ENCODE assay signal across 1 cellular context in the genomic region with DNA sequence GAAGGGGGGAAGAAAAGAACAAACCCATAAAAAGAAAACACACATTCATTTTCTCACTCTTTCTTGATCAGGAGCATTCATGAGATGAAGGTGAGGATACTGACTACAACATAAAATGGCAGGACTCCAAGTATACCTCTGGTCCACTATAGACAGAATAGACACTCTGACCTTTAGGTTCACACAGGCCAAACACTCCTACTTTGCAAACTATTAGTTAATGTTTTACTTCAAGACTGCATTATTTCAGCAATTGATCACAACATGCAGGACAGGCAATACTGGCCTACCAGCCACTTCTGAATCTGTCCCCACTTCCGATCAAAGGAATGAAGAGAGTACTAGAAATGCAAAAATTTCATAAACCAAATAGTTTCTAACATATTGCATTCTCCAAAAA.
TF ChIP-seq lines count a peak whose summit lies in the region.

No MANE protein-coding gene starts in this region.

TF ChIP-seq in HepG2, 621 proteins besides CTCF, POLR2A, EP300 and RAD21 (continued from another document and continues in another):
- TF ChIP-seq KLF11 (CRISPR knock-in tag; IDR thresholded peaks at IDR 0.05) (no peak), BORCS8-MEF2B (CRISPR knock-in tag; IDR thresholded peaks at IDR 0.05) (no peak), RFX3 (CRISPR knock-in tag; IDR thresholded peaks at IDR 0.05) (no peak), SRSF9 (IDR thresholded peaks at IDR 0.05; ENCODE audit: borderline replicate concordance, insufficient read depth, low read depth, low read length, poor library complexity, severe bottlenecking) (no peak), NFYC (CRISPR knock-in tag; IDR thresholded peaks at IDR 0.05) (no peak), FOXA3 (CRISPR knock-in tag; IDR thresholded peaks at IDR 0.05) (peak; percentile 65), ZNF703 (CRISPR knock-in tag; IDR thresholded peaks at IDR 0.05; ENCODE audit: borderline replicate concordance) (no peak), FOSL1 (CRISPR knock-in tag; IDR thresholded peaks at IDR 0.05; ENCODE audit: borderline replicate concordance) (no peak), ZNF569 (CRISPR knock-in tag; IDR thresholded peaks at IDR 0.05; ENCODE audit: borderline replicate concordance) (no peak), KDM3A (CRISPR knock-in tag; IDR thresholded peaks at IDR 0.05; ENCODE audit: low read depth) (no peak), ZNF605 (CRISPR knock-in tag; IDR thresholded peaks at IDR 0.05) (no peak), ZNF337 (CRISPR knock-in tag; IDR thresholded peaks at IDR 0.05; ENCODE audit: borderline replicate concordance, low read depth) (no peak), ZMYM2 (CRISPR knock-in tag; IDR thresholded peaks at IDR 0.05) (no peak), PCBP2 (optimal IDR thresholded peaks at IDR 0.05; ENCODE audit: low read depth, low read length, poor library complexity, severe bottlenecking) (no peak), ZNF660 (CRISPR knock-in tag; IDR thresholded peaks at IDR 0.05; ENCODE audit: borderline replicate concordance, low read depth) (no peak), NR2F2 (IDR thresholded peaks at IDR 0.05; ENCODE audit: borderline replicate concordance, low read depth) (peak; percentile 84), AGO1 (IDR thresholded peaks at IDR 0.05; ENCODE audit: low read depth, low read length, poor library complexity, severe bottlenecking) (no peak), NFYB (CRISPR knock-in tag; IDR thresholded peaks at IDR 0.05) (no peak), ZNF850 (CRISPR knock-in tag; conservative IDR thresholded peaks at IDR 0.05) (no peak), ZNF235 (CRISPR knock-in tag; IDR thresholded peaks at IDR 0.05; ENCODE audit: borderline replicate concordance) (no peak), ZNF263 (CRISPR knock-in tag; IDR thresholded peaks at IDR 0.05) (no peak), ASH2L (IDR thresholded peaks at IDR 0.05; ENCODE audit: insufficient read length, low read depth, low read length) (peak; percentile 59), KLF9 (CRISPR knock-in tag; IDR thresholded peaks at IDR 0.05; ENCODE audit: low read depth) (no peak), HMG20A (CRISPR knock-in tag; IDR thresholded peaks at IDR 0.05; ENCODE audit: borderline replicate concordance) (0 out of 2 replicates have a peak, but pooled peaks have one; percentile 21), ZSCAN29 (CRISPR knock-in tag; conservative IDR thresholded peaks at IDR 0.05) (0 out of 2 replicates have a peak, but pooled peaks have one; percentile 57), PHF21A (CRISPR knock-in tag; IDR thresholded peaks at IDR 0.05) (0 out of 2 replicates have a peak, but pooled peaks have one; percentile 36), SCMH1 (CRISPR knock-in tag; IDR thresholded peaks at IDR 0.05; ENCODE audit: borderline replicate concordance) (no peak), GABPA (IDR thresholded peaks at IDR 0.05; ENCODE audit: low read depth, low read length) (no peak), GABPA (CRISPR knock-in tag; IDR thresholded peaks at IDR 0.05; ENCODE audit: low read depth) (no peak), CEBPG (CRISPR knock-in tag; IDR thresholded peaks at IDR 0.05) (peak; percentile 49), IKZF1 (IDR thresholded peaks at IDR 0.05) (no peak), ZNF292 (CRISPR knock-in tag; IDR thresholded peaks at IDR 0.05; ENCODE audit: borderline replicate concordance, low read depth) (peak; percentile 39; the same call in 1 of the 2 replicates), SIN3A (IDR thresholded peaks at IDR 0.05; ENCODE audit: borderline replicate concordance, low read depth, low read length) (no peak), HNRNPLL (IDR thresholded peaks at IDR 0.05; ENCODE audit: low read depth, low read length, poor library complexity, severe bottlenecking) (no peak), SIN3B (IDR thresholded peaks at IDR 0.05; ENCODE audit: low read length) (no peak), JUND (CRISPR knock-in tag; IDR thresholded peaks at IDR 0.05) (no peak), HOXA7 (CRISPR knock-in tag; IDR thresholded peaks at IDR 0.05) (no peak), SOX13 (IDR thresholded peaks at IDR 0.05) (no peak), SOX13 (CRISPR knock-in tag; conservative IDR thresholded peaks at IDR 0.05 in 1 of 2, IDR thresholded peaks at IDR 0.05 in 1 of 2) (peak in 1 of 2 experiments; percentile 74; a peak in 2 of 4 replicates), ZNF816 (CRISPR knock-in tag; IDR thresholded peaks at IDR 0.05; ENCODE audit: borderline replicate concordance) (no peak), MAZ (IDR thresholded peaks at IDR 0.05; ENCODE audit: borderline replicate concordance, low read depth, low read length) (no peak), MAZ (CRISPR knock-in tag; IDR thresholded peaks at IDR 0.05; ENCODE audit: low read depth) (no peak), ZSCAN25 (CRISPR knock-in tag; IDR thresholded peaks at IDR 0.05) (no peak), ZZZ3 (CRISPR knock-in tag; IDR thresholded peaks at IDR 0.05; ENCODE audit: borderline replicate concordance) (no peak), IRF2 (CRISPR knock-in tag; IDR thresholded peaks at IDR 0.05) (peak; percentile 30; the same call in 1 of the 2 replicates), TEAD3 (CRISPR knock-in tag; optimal IDR thresholded peaks at IDR 0.05; ENCODE audit: borderline replicate concordance) (peak; percentile 26), ZNF230 (CRISPR knock-in tag; IDR thresholded peaks at IDR 0.05) (no peak), AKAP8 (CRISPR knock-in tag; IDR thresholded peaks at IDR 0.05) (no peak), CCAR2 (optimal IDR thresholded peaks at IDR 0.05; ENCODE audit: low read depth, low read length) (no peak), SIX1 (CRISPR knock-in tag; IDR thresholded peaks at IDR 0.05; ENCODE audit: borderline replicate concordance) (no peak), JUNB (CRISPR knock-in tag; IDR thresholded peaks at IDR 0.05; ENCODE audit: borderline replicate concordance) (no peak)
- TF ChIP-seq, protein P1, sequence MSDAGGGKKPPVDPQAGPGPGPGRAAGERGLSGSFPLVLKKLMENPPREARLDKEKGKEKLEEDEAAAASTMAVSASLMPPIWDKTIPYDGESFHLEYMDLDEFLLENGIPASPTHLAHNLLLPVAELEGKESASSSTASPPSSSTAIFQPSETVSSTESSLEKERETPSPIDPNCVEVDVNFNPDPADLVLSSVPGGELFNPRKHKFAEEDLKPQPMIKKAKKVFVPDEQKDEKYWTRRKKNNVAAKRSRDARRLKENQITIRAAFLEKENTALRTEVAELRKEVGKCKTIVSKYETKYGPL (CRISPR knock-in tag; IDR thresholded peaks at IDR 0.05), result no peak
- TF ChIP-seq, protein P2, sequence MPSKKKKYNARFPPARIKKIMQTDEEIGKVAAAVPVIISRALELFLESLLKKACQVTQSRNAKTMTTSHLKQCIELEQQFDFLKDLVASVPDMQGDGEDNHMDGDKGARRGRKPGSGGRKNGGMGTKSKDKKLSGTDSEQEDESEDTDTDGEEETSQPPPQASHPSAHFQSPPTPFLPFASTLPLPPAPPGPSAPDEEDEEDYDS (CRISPR knock-in tag; IDR thresholded peaks at IDR 0.05), result 0 out of 2 replicates have a peak, but pooled peaks have one; percentile 20
- TF ChIP-seq, protein P3, sequence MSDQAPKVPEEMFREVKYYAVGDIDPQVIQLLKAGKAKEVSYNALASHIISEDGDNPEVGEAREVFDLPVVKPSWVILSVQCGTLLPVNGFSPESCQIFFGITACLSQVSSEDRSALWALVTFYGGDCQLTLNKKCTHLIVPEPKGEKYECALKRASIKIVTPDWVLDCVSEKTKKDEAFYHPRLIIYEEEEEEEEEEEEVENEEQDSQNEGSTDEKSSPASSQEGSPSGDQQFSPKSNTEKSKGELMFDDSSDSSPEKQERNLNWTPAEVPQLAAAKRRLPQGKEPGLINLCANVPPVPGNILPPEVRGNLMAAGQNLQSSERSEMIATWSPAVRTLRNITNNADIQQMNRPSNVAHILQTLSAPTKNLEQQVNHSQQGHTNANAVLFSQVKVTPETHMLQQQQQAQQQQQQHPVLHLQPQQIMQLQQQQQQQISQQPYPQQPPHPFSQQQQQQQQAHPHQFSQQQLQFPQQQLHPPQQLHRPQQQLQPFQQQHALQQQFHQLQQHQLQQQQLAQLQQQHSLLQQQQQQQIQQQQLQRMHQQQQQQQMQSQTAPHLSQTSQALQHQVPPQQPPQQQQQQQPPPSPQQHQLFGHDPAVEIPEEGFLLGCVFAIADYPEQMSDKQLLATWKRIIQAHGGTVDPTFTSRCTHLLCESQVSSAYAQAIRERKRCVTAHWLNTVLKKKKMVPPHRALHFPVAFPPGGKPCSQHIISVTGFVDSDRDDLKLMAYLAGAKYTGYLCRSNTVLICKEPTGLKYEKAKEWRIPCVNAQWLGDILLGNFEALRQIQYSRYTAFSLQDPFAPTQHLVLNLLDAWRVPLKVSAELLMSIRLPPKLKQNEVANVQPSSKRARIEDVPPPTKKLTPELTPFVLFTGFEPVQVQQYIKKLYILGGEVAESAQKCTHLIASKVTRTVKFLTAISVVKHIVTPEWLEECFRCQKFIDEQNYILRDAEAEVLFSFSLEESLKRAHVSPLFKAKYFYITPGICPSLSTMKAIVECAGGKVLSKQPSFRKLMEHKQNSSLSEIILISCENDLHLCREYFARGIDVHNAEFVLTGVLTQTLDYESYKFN (CRISPR knock-in tag; conservative IDR thresholded peaks at IDR 0.05), result peak; percentile 89
- TF ChIP-seq, protein P4, sequence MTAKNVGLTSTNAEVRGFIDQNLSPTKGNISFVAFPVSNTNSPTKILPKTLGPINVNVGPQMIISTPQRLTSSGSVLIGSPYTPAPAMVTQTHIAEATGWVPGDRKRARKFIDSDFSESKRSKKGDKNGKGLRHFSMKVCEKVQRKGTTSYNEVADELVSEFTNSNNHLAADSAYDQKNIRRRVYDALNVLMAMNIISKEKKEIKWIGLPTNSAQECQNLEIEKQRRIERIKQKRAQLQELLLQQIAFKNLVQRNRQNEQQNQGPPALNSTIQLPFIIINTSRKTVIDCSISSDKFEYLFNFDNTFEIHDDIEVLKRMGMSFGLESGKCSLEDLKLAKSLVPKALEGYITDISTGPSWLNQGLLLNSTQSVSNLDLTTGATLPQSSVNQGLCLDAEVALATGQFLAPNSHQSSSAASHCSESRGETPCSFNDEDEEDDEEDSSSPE (CRISPR knock-in tag; IDR thresholded peaks at IDR 0.05), result no peak
- TF ChIP-seq, protein P5, sequence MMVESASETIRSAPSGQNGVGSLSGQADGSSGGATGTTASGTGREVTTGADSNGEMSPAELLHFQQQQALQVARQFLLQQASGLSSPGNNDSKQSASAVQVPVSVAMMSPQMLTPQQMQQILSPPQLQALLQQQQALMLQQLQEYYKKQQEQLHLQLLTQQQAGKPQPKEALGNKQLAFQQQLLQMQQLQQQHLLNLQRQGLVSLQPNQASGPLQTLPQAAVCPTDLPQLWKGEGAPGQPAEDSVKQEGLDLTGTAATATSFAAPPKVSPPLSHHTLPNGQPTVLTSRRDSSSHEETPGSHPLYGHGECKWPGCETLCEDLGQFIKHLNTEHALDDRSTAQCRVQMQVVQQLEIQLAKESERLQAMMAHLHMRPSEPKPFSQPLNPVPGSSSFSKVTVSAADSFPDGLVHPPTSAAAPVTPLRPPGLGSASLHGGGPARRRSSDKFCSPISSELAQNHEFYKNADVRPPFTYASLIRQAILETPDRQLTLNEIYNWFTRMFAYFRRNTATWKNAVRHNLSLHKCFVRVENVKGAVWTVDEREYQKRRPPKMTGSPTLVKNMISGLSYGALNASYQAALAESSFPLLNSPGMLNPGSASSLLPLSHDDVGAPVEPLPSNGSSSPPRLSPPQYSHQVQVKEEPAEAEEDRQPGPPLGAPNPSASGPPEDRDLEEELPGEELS (CRISPR knock-in tag; IDR thresholded peaks at IDR 0.05), result peak; percentile 60
- TF ChIP-seq, protein P6, sequence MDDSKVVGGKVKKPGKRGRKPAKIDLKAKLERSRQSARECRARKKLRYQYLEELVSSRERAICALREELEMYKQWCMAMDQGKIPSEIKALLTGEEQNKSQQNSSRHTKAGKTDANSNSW (CRISPR knock-in tag; IDR thresholded peaks at IDR 0.05; ENCODE audit: borderline replicate concordance), result no peak
- TF ChIP-seq, protein P7, sequence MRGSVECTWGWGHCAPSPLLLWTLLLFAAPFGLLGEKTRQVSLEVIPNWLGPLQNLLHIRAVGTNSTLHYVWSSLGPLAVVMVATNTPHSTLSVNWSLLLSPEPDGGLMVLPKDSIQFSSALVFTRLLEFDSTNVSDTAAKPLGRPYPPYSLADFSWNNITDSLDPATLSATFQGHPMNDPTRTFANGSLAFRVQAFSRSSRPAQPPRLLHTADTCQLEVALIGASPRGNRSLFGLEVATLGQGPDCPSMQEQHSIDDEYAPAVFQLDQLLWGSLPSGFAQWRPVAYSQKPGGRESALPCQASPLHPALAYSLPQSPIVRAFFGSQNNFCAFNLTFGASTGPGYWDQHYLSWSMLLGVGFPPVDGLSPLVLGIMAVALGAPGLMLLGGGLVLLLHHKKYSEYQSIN (CRISPR knock-in tag; IDR thresholded peaks at IDR 0.05; ENCODE audit: borderline replicate concordance), result no peak
- TF ChIP-seq, protein P8, sequence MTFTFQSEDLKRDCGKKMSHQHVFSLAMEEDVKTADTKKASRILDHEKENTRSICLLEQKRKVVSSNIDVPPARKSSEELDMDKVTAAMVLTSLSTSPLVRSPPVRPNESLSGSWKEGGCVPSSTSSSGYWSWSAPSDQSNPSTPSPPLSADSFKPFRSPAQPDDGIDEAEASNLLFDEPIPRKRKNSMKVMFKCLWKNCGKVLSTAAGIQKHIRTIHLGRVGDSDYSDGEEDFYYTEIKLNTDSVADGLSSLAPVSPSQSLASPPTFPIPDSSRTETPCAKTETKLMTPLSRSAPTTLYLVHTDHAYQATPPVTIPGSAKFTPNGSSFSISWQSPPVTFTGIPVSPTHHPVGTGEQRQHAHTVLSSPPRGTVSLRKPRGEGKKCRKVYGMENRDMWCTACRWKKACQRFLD (CRISPR knock-in tag; IDR thresholded peaks at IDR 0.05; ENCODE audit: borderline replicate concordance), result no peak
- TF ChIP-seq, protein P9, sequence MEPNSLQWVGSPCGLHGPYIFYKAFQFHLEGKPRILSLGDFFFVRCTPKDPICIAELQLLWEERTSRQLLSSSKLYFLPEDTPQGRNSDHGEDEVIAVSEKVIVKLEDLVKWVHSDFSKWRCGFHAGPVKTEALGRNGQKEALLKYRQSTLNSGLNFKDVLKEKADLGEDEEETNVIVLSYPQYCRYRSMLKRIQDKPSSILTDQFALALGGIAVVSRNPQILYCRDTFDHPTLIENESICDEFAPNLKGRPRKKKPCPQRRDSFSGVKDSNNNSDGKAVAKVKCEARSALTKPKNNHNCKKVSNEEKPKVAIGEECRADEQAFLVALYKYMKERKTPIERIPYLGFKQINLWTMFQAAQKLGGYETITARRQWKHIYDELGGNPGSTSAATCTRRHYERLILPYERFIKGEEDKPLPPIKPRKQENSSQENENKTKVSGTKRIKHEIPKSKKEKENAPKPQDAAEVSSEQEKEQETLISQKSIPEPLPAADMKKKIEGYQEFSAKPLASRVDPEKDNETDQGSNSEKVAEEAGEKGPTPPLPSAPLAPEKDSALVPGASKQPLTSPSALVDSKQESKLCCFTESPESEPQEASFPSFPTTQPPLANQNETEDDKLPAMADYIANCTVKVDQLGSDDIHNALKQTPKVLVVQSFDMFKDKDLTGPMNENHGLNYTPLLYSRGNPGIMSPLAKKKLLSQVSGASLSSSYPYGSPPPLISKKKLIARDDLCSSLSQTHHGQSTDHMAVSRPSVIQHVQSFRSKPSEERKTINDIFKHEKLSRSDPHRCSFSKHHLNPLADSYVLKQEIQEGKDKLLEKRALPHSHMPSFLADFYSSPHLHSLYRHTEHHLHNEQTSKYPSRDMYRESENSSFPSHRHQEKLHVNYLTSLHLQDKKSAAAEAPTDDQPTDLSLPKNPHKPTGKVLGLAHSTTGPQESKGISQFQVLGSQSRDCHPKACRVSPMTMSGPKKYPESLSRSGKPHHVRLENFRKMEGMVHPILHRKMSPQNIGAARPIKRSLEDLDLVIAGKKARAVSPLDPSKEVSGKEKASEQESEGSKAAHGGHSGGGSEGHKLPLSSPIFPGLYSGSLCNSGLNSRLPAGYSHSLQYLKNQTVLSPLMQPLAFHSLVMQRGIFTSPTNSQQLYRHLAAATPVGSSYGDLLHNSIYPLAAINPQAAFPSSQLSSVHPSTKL (CRISPR knock-in tag; IDR thresholded peaks at IDR 0.05), result peak; percentile 82
